Comparison of ENCODE assay signal across 1 cellular context in genomic region chr17:74873036-74873873, GRCh38.
A peak's percentile ranks its signal among the peaks of the same experiment; 100 is the strongest.
TF ChIP-seq lines count a peak whose summit lies in the region.

No MANE protein-coding gene starts in this region.

TF ChIP-seq in GM12878, 131 proteins besides CTCF, POLR2A, EP300 and RAD21 (continues in another document):
- TF ChIP-seq SREBF2 (IDR thresholded peaks at IDR 0.05; ENCODE audit: low read length) (peak; percentile 84), ATF7 (IDR thresholded peaks at IDR 0.05; ENCODE audit: low read depth) (peak; percentile 64; the same call in 1 of the 2 replicates), SMAD5 (IDR thresholded peaks at IDR 0.05; ENCODE audit: low read depth) (peak; percentile 92), ZNF274 (IDR thresholded peaks at IDR 0.05; ENCODE audit: insufficient read depth, insufficient read length) (no peak), EGR1 (IDR thresholded peaks at IDR 0.05; ENCODE audit: borderline replicate concordance in 1 of 2, low read depth in 2 of 2, low read length in 2 of 2) (no peak), MLLT1 (IDR thresholded peaks at IDR 0.05) (no peak; the same call in none of the 2 replicates), HDAC6 (IDR thresholded peaks at IDR 0.05; ENCODE audit: unreplicated experiment) (no peak), SRF (IDR thresholded peaks at IDR 0.05; ENCODE audit: low read depth in 2 of 2, low read length in 2 of 2) (peak in 1 of 2 experiments; percentile 84; a peak in 3 of 4 replicates), IRF5 (IDR thresholded peaks at IDR 0.05; ENCODE audit: borderline replicate concordance) (no peak), ZBED1 (IDR thresholded peaks at IDR 0.05; ENCODE audit: borderline replicate concordance) (no peak), E4F1 (IDR thresholded peaks at IDR 0.05; ENCODE audit: borderline replicate concordance, partially characterized antibody) (peak; percentile 86), BRCA1 (IDR thresholded peaks at IDR 0.05; ENCODE audit: low read depth, low read length) (no peak), PRDM15 (CRISPR knock-in tag; IDR thresholded peaks at IDR 0.05) (no peak), YBX1 (IDR thresholded peaks at IDR 0.05) (no peak), TCF12 (IDR thresholded peaks at IDR 0.05; ENCODE audit: low read depth, low read length) (peak; percentile 53; the same call in 1 of the 2 replicates), TCF7 (IDR thresholded peaks at IDR 0.05; ENCODE audit: borderline replicate concordance) (no peak), KDM1A (IDR thresholded peaks at IDR 0.05; ENCODE audit: borderline replicate concordance) (no peak), HSF1 (IDR thresholded peaks at IDR 0.05; ENCODE audit: low read depth, low read length) (no peak), CBX5 (IDR thresholded peaks at IDR 0.05; ENCODE audit: low read depth) (no peak), KLF5 (IDR thresholded peaks at IDR 0.05; ENCODE audit: partially characterized antibody) (peak; percentile 82), REST (IDR thresholded peaks at IDR 0.05; ENCODE audit: low read depth, low read length) (no peak), MEF2A (IDR thresholded peaks at IDR 0.05; ENCODE audit: insufficient read depth, low read depth, low read length) (no peak), CBFB (IDR thresholded peaks at IDR 0.05; ENCODE audit: low read depth) (peak; percentile 76), BMI1 (IDR thresholded peaks at IDR 0.05; ENCODE audit: borderline replicate concordance) (no peak), HCFC1 (IDR thresholded peaks at IDR 0.05; ENCODE audit: low read length) (peak; percentile 85), SREBF1 (IDR thresholded peaks at IDR 0.05; ENCODE audit: low read length) (no peak), RB1 (IDR thresholded peaks at IDR 0.05; ENCODE audit: borderline replicate concordance) (peak; percentile 99; the same call in 1 of the 2 replicates), NFIC (IDR thresholded peaks at IDR 0.05; ENCODE audit: low read depth, low read length) (no peak; the same call in 1 of the 2 replicates), JUNB (IDR thresholded peaks at IDR 0.05) (no peak), TCF3 (IDR thresholded peaks at IDR 0.05; ENCODE audit: borderline replicate concordance, insufficient read depth, low read depth, low read length) (peak; percentile 47; the same call in 1 of the 2 replicates), YY1 (IDR thresholded peaks at IDR 0.05; ENCODE audit: low read depth, low read length) (peak; percentile 61; the same call in 1 of the 2 replicates), HDAC2 (IDR thresholded peaks at IDR 0.05) (no peak), ZNF24 (IDR thresholded peaks at IDR 0.05) (no peak), RELA (IDR thresholded peaks at IDR 0.05; ENCODE audit: borderline replicate concordance, partially characterized antibody) (peak; percentile 90), HDGF (IDR thresholded peaks at IDR 0.05) (no peak), NFYA (IDR thresholded peaks at IDR 0.05; ENCODE audit: borderline replicate concordance, low read depth, low read length) (no peak; the same call in 1 of the 2 replicates), MTA2 (IDR thresholded peaks at IDR 0.05; ENCODE audit: low read depth) (peak; percentile 36; the same call in 1 of the 2 replicates), ELK1 (IDR thresholded peaks at IDR 0.05; ENCODE audit: low read depth, low read length) (peak; percentile 30; the same call in 1 of the 2 replicates), RFX5 (IDR thresholded peaks at IDR 0.05; ENCODE audit: low read depth, low read length) (peak; percentile 58), ZBTB33 (IDR thresholded peaks at IDR 0.05) (no peak), ZZZ3 (IDR thresholded peaks at IDR 0.05; ENCODE audit: control insufficient read depth, insufficient read length, low read depth) (no peak), PBX3 (IDR thresholded peaks at IDR 0.05; ENCODE audit: insufficient replicate concordance, low read depth, low read length) (no peak), IKZF1 (conservative IDR thresholded peaks at IDR 0.05) (peak; percentile 88; the same call in 1 of the 2 replicates), ZNF207 (IDR thresholded peaks at IDR 0.05; ENCODE audit: borderline replicate concordance) (peak; percentile 74; the same call in 1 of the 2 replicates), JUND (IDR thresholded peaks at IDR 0.05; ENCODE audit: low read depth, low read length) (no peak), GATAD2B (conservative IDR thresholded peaks at IDR 0.05; ENCODE audit: low read depth) (peak; percentile 72)
